Comparison of ENCODE assay signal across 8 cellular contexts in genomic region chr18:48785091-48785614, GRCh38.
DNase-seq lines count a peak whose midpoint lies in the region; ATAC-seq and TF ChIP-seq lines count a peak whose summit lies in the region.

No MANE protein-coding gene starts in this region.

- peaks cover 8% of the 10 kb centered on the region for H3K4me1 Mint-ChIP-seq in T-helper 2 cell treated with Interferon-gamma antibody and Interleukin-4, amounts not matched to agents 5 μg/mL and 100 μg/mL, for 36 hours (ENCODE audit: low read depth)

- H3K4me1 ChIP-seq in thoracic aorta (ENCODE audit: control insufficient read depth in 1 of 2, low read depth in 2 of 2): peaks cover 50 to 94% of the 10 kb centered on the region in 2 donors

- ATAC-seq in HG02981 (IDR thresholded peaks at IDR 0.05; ENCODE audit: unreplicated experiment) (peak; percentile 86), thoracic aorta (ENCODE audit: insufficient number of reproducible peaks, low FRiP score, low read depth) (no peak)

- H3K9me3 Mint-ChIP-seq in T-helper 2 cell treated with Interferon-gamma antibody and Interleukin-4, amounts not matched to agents 5 μg/mL and 100 μg/mL, for 36 hours: peaks cover 4% of the 10 kb centered on the region

- TF ChIP-seq CTCF in thoracic aorta (IDR thresholded peaks at IDR 0.05): no peak

- no peaks in the 10 kb centered on the region for H3K27me3 ChIP-seq in thoracic aorta (replicated peaks; ENCODE audit: insufficient read depth)

- peak overlapping the region; percentile 95 to 97 for H3K27ac ChIP-seq in thoracic aorta

- H3K36me3 ChIP-seq in thoracic aorta: no peaks in the 10 kb centered on the region

- DNase-seq in stimulated activated naive CD4-positive, alpha-beta T cell treated with Interleukin-2 at 50 U/mL for 16 hours (lab: John Stamatoyannopoulos, UW): peak; percentile 14
- no peak for DNase-seq in stimulated activated naive CD4-positive, alpha-beta T cell (lab: John Stamatoyannopoulos, UW)
- no peak for DNase-seq in T-helper 2 cell treated with Interferon-gamma antibody and Interleukin-4, amounts not matched to agents 5 μg/mL and 100 μg/mL, for 36 hours (ENCODE audit: low spot score)
- DNase-seq in thoracic aorta (ENCODE audit: low spot score) (no peak), GOT3 (lab: John Stamatoyannopoulos, UW) (no peak), NCI-H2081 (lab: John Stamatoyannopoulos, UW) (no peak), retina (no peak)

- H3K27ac Mint-ChIP-seq in T-helper 2 cell treated with Interferon-gamma antibody and Interleukin-4, amounts not matched to agents 5 μg/mL and 100 μg/mL, for 36 hours: peak overlapping the region; percentile 73

- H3K36me3 Mint-ChIP-seq in T-helper 2 cell treated with Interferon-gamma antibody and Interleukin-4, amounts not matched to agents 5 μg/mL and 100 μg/mL, for 36 hours (ENCODE audit: low read depth): no peaks in the 10 kb centered on the region

- no peaks in the 10 kb centered on the region for H3K9me3 ChIP-seq in thoracic aorta

- no peak overlapping the region for H3K4me3 Mint-ChIP-seq in T-helper 2 cell treated with Interferon-gamma antibody and Interleukin-4, amounts not matched to agents 5 μg/mL and 100 μg/mL, for 36 hours

- H3K27me3 Mint-ChIP-seq in T-helper 2 cell treated with Interferon-gamma antibody and Interleukin-4, amounts not matched to agents 5 μg/mL and 100 μg/mL, for 36 hours (ENCODE audit: low read depth): no peaks in the 10 kb centered on the region

- no peak overlapping the region for H3K4me3 ChIP-seq in thoracic aorta
